Comparison of ENCODE assay signal across 21 cellular contexts in the genomic region with DNA sequence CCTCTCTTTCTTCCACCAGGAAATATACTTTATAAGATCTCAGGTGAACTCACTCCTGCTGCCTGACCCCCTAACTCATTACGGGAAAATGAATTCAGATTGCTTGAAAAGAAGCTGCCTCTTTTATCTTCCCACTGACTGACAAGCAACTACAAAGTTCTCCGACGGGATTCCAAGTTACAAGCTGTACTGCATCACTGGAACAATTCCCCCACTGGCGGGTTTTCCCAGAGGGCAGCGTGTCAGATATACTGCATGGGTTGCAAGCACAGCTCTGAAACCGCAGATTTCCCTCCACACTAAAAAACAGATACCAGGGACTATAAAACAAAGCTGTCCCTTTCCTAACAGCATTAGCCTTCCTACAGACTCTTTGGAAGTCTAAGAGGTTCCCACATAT.
DNase-seq lines count a peak whose midpoint lies in the region; ATAC-seq, FAIRE-seq and TF ChIP-seq lines count a peak whose summit lies in the region.
"Had no signal": no experiment of that assay in that cellular context is flagged by ENCODE, and none has a peak within 500 bp of the region (broad histone marks: within the 10 kb centered on the region; RNA-seq: fewer than 3 reads in every experiment).

No MANE protein-coding gene starts in this region.

- no peaks in the 10 kb centered on the region for H3K27me3 ChIP-seq in left ventricle myocardium inferior (ENCODE audit: low read depth)

- intact Hi-C loops in Right ventricle myocardium inferior (cut with DNase I) (no loop called here), left ventricle myocardium inferior (cut with micrococcal nuclease) (no loop called here), left colon (cut with DNase I, micrococcal nuclease) (no loop called here)

- no peak for TF ChIP-seq CTCF in left ventricle myocardium inferior (IDR thresholded peaks at IDR 0.05; ENCODE audit: borderline replicate concordance)
- TF ChIP-seq CTCF in WI38 (IDR thresholded peaks at IDR 0.05; ENCODE audit: low read depth, low read length) = no peak

- H3K4me1 ChIP-seq in left ventricle myocardium inferior = no peaks in the 10 kb centered on the region

- no peaks in the 10 kb centered on the region for H3K36me3 ChIP-seq in left ventricle myocardium inferior
- H3K36me3 ChIP-seq: heart left ventricle, right atrium auricular region had no signal

- ATAC-seq in Right ventricle myocardium inferior = no peak
- no peak for ATAC-seq in HG03457 (IDR thresholded peaks at IDR 0.05; ENCODE audit: unreplicated experiment)
- no peak for ATAC-seq in left colon
- ATAC-seq: activated CD8-positive, alpha-beta memory T cell treated with anti-CD3 and anti-CD28 coated beads, Interleukin-2, amount 10 ng/mL, durations not matched to agents 7 days and 5 days; heart left ventricle; natural killer cell; stimulated activated memory B cell treated with anti-CD40 and anti-IgM and Interleukin-4, amounts not matched to agents 10 μg/mL and 1 μg/mL and 100 μg/mL, for 72 hours had no signal

- no peak for FAIRE-seq in frontal cortex (lab: Jason Lieb, UNC)
- FAIRE-seq: bronchial epithelial cell, urothelium cell line had no signal

- H3K4me3 ChIP-seq in left ventricle myocardium inferior (no peak overlapping the region), WI38 (ENCODE audit: low read depth, low read length) (peak overlapping the region; percentile 12; the same call in 1 of the 2 replicates)
- H3K4me3 ChIP-seq: heart left ventricle, right atrium auricular region had no signal

- no peaks in the 10 kb centered on the region for H3K9me3 ChIP-seq in left ventricle myocardium inferior (replicated peaks)
- H3K9me3 ChIP-seq: heart left ventricle, right atrium auricular region had no signal

- H3K27ac ChIP-seq in left ventricle myocardium inferior (replicated peaks) = no peak overlapping the region
- H3K27ac ChIP-seq: heart left ventricle, right atrium auricular region, VCaP had no signal

- DNase-seq in Right ventricle myocardium inferior (ENCODE audit: missing footprints) = peak; percentile 50
- DNase-seq in left ventricle myocardium inferior = no peak
- peak; percentile 21 for DNase-seq in glomerular visceral epithelial cell (ENCODE audit: extremely low spot score)
- peak; percentile 11 for DNase-seq in stromal cell of bone marrow (ENCODE audit: low read depth)
- DNase-seq in left colon = no peak
- no peak for DNase-seq in frontal cortex (ENCODE audit: low spot score in 2 of 2)
- DNase-seq: activated CD8-positive, alpha-beta memory T cell treated with anti-CD3 and anti-CD28 coated beads, Interleukin-2, amount 10 ng/mL, durations not matched to agents 7 days and 5 days; activated naive CD4-positive, alpha-beta T cell treated with Interleukin-2 at 50 U/mL for 16 hours; effector memory CD4-positive, alpha-beta T cell; heart left ventricle; KG1; natural killer cell; NCI-H1417; NCI-H446 had no signal

Comparison
In these comparisons a context has a peak if more than half of its experiments do, and no peak if none do; other contexts are left out.
1. DNase-seq: peak in Right ventricle myocardium inferior (single experiment), glomerular visceral epithelial cell (single experiment) and stromal cell of bone marrow (single experiment); none in left ventricle myocardium inferior (single experiment), left colon (0 of 2) and frontal cortex (0 of 2).